In genomic region chr6:71642793-71643192, GRCh38 we compare ENCODE assay signal across 8 cellular contexts.
"Had no signal": no experiment of that assay in that cellular context is flagged by ENCODE, and none has a peak within 500 bp of the region (broad histone marks: within the 10 kb centered on the region; RNA-seq: fewer than 3 reads in every experiment).

No MANE protein-coding gene starts in this region.

- H3K27ac Mint-ChIP-seq: HFFc6 had no signal

- H3K27ac ChIP-seq: GM23248 had no signal

- DNase-seq: GM23248, H7, HFFc6, KG1 had no signal

- ATAC-seq: HCT116, K562 had no signal

- H2AFZ ChIP-seq: GM23248 had no signal

- H3K36me3 ChIP-seq: HAP-1 had no signal

- H3K4me3 ChIP-seq: GM23248, HAP-1, K562 had no signal

- H3K9me3 ChIP-seq: HAP-1 had no signal

- FAIRE-seq: HTR-8/SVneo, K562 had no signal

- H3K9me3 Mint-ChIP-seq: HFFc6 had no signal

- H3K4me3 Mint-ChIP-seq: HFFc6 had no signal

- H3K9ac ChIP-seq: GM23248 had no signal

- H3K4me1 ChIP-seq: HAP-1 had no signal
